12 cellular contexts compared by ENCODE assay signal in the genomic region with DNA sequence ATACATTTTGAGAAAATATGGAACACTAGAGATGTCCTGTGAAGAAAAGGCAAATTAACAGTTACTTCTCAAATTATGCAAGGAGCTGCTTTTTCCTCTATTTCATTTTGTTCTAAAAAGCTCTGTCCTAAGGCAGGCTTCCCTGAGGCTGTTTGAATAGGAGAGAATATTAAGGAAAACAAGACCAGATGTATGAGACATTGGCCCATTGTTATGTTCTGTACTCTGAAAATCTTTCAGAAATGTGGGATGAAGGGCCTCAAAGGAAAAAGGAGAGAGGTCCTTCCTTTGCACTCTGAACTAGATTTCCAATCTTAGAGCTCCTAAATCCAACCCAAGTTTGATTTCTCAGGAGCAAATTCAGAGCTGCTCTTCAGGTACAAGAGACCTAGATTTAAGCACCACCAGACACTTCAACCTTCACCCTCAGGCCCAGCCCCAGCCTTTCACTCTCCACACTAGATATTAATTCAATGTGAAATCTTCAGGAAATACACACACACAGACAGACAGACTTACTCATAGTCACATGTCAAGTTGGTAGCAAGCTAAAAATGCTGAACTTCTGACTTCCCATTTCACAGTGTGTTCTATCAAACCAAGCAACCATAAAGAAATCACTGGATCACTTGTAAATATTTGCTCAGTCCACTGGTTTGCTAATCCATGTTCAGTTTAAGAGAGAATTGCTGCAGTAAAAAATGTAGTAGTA. TPM values are rescaled to one million over a fixed set of nuclear protein-coding genes. Genes with fewer than 3 reads are reported as not detected.
DNase-seq lines count a peak whose midpoint lies in the region; ATAC-seq and TF ChIP-seq lines count a peak whose summit lies in the region.
"Had no signal": no experiment of that assay in that cellular context is flagged by ENCODE, and none has a peak within 500 bp of the region (broad histone marks: within the 10 kb centered on the region; RNA-seq: fewer than 3 reads in every experiment).

No MANE protein-coding gene starts in this region.

- peaks cover 10% of the 10 kb centered on the region for H3K4me1 Mint-ChIP-seq in HFFc6 (ENCODE audit: low read depth)
- H3K4me1 Mint-ChIP-seq: central memory CD8-positive, alpha-beta T cell had no signal

- no peaks in the 10 kb centered on the region for H3K36me3 ChIP-seq in SK-N-MC (ENCODE audit: insufficient read depth, low read length)

- H3K27me3 Mint-ChIP-seq in HFFc6 (ENCODE audit: insufficient read depth): no peaks in the 10 kb centered on the region
- H3K27me3 Mint-ChIP-seq: central memory CD8-positive, alpha-beta T cell had no signal

- H3K9ac ChIP-seq in SK-N-MC (ENCODE audit: insufficient read length): no peak overlapping the region

- no peaks in the 10 kb centered on the region for H3K9me3 Mint-ChIP-seq in HFFc6
- H3K9me3 Mint-ChIP-seq: nephron had no signal

- ATAC-seq in GM21737 (IDR thresholded peaks at IDR 0.05; ENCODE audit: unreplicated experiment): no peak

- no peak overlapping the region for H3K4me3 Mint-ChIP-seq in HFFc6
- H3K4me3 Mint-ChIP-seq: central memory CD8-positive, alpha-beta T cell; nephron had no signal

- DNase-seq in HCEC 1CT (peak; percentile 55), SK-N-MC (ENCODE audit: low read depth, low spot score) (no peak), fibroblast of villous mesenchyme (ENCODE audit: low read depth) (peak; percentile 3), pons (ENCODE audit: low spot score) (peak; percentile 65), HFFc6 (no peak), GM13976 (ENCODE audit: low spot score) (no peak)
- no peak for DNase-seq in stimulated activated naive CD4-positive, alpha-beta T cell treated with Interleukin-2 at 50 U/mL for 16 hours (lab: John Stamatoyannopoulos, UW)
- DNase-seq: activated CD4-positive, CD25-positive, alpha-beta regulatory T cell treated with anti-CD3 and anti-CD28 coated beads, Interleukin-2, amount 50 U/mL, for 72 hours; NCI-H2171 had no signal

- in situ Hi-C loops in GM13976 (cut with MboI; ENCODE audit: low sequenced_read_pairs, unreplicated experiment): no loop called here

- no peaks in the 10 kb centered on the region for H3K36me3 Mint-ChIP-seq in HFFc6 (ENCODE audit: low read depth)

- peak overlapping the region; percentile 73 for H3K27ac ChIP-seq in SK-N-MC

- H3K9me3 ChIP-seq in SK-N-MC (ENCODE audit: low read depth, low read length): no peaks in the 10 kb centered on the region; the same call in 1 of the 2 replicates

- TF ChIP-seq CTCF in fibroblast of villous mesenchyme (IDR thresholded peaks at IDR 0.05; ENCODE audit: insufficient read depth, low read depth, low read length) (no peak), HFFc6 (IDR thresholded peaks at IDR 0.05) (no peak), GM13976 (IDR thresholded peaks at IDR 0.05; ENCODE audit: borderline replicate concordance, control extremely low read depth, extremely low read depth, insufficient read depth, missing control alignments) (no peak)

- no peak overlapping the region for H3K27ac Mint-ChIP-seq in HFFc6
- H3K27ac Mint-ChIP-seq: nephron had no signal

- H3K4me3 ChIP-seq in SK-N-MC: peak overlapping the region; percentile 10; the same call in 1 of the 2 replicates
- no peak overlapping the region for H3K4me3 ChIP-seq in fibroblast of villous mesenchyme (ENCODE audit: low read depth, low read length)

RNA-seq across cellular contexts. Expression of gene TFEC, which starts 5.3 kb away (rescaled TPM):
- total RNA-seq in fibroblast of villous mesenchyme: not detected in 2 replicates
- total RNA-seq in HFFc6 (2021; fragmentation: NEBNext Ultra II Directional; extraction: Animal tissue kit (Norgen Biotek cat#: 25700)): under 1 TPM in 4 of 6 experiments, not detected in 2; 0.11 to 0.23 (median 0.17) TPM

Comparison
In these comparisons a context has a peak if more than half of its experiments do, and no peak if none do; other contexts are left out.
1. DNase-seq: peak in HCEC 1CT (single experiment), fibroblast of villous mesenchyme (single experiment) and pons (single experiment); none in SK-N-MC (single experiment), HFFc6 (single experiment), stimulated activated naive CD4-positive, alpha-beta T cell treated with Interleukin-2 at 50 U/mL for 16 hours (single experiment) and GM13976 (single experiment).